Comparison of ENCODE assay signal across 1 cellular context in genomic region chr1:117284408-117285215, GRCh38.
TF ChIP-seq lines count a peak whose summit lies in the region.

No MANE protein-coding gene starts in this region.

TF ChIP-seq in GM12878, 131 proteins besides CTCF, POLR2A, EP300 and RAD21 (continued from another document):
- TF ChIP-seq ZBTB33 (IDR thresholded peaks at IDR 0.05) (no peak), DPF2 (IDR thresholded peaks at IDR 0.05) (no peak), CHD1 (IDR thresholded peaks at IDR 0.05; ENCODE audit: low read depth, low read length) (no peak), FOXK2 (IDR thresholded peaks at IDR 0.05) (no peak)
TF ChIP-seq in GM12878: peak in this region for 0.
